In the genomic region with DNA sequence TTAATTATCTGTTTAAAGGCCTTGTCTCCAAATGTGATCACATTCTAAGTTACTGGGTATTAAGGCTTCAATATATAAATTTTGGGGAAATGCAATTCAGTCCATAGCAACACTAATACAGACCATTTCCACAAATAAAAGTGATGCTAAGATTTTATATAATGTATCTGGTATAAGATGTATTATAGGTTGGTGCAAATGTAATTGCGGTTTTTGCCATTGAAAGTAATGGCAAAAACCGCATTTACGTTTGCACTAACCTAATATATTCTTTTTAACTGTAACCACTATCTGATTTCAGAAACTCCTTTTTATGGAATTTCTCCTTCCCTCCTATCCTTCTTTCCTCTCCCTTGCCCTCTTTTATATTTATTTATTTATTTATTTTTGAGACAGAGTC, we compare ENCODE assay signal across 8 cellular contexts.
"Had no signal": no experiment of that assay in that cellular context is flagged by ENCODE, and none has a peak within 500 bp of the region (broad histone marks: within the 10 kb centered on the region; RNA-seq: fewer than 3 reads in every experiment).

No MANE protein-coding gene starts in this region.

- FAIRE-seq: HTR-8/SVneo, K562 had no signal

- ATAC-seq: K562 had no signal

- H3K4me3 Mint-ChIP-seq: IgD-negative memory B cell had no signal

- H3K4me1 Mint-ChIP-seq: IgD-negative memory B cell had no signal

- H3K27ac ChIP-seq: HL-60, KMS-11 had no signal

- H3K9ac ChIP-seq: KMS-11 had no signal

- DNase-seq: IMR-90, KBM-7, KG1 had no signal

- H3K27ac Mint-ChIP-seq: IgD-negative memory B cell had no signal

- H3K4me3 ChIP-seq: K562 had no signal

- H3K36me3 Mint-ChIP-seq: IgD-negative memory B cell had no signal

- H3K4me2 ChIP-seq: KMS-11 had no signal
